ENCODE assay signal across 28 cellular contexts in the genomic region with DNA sequence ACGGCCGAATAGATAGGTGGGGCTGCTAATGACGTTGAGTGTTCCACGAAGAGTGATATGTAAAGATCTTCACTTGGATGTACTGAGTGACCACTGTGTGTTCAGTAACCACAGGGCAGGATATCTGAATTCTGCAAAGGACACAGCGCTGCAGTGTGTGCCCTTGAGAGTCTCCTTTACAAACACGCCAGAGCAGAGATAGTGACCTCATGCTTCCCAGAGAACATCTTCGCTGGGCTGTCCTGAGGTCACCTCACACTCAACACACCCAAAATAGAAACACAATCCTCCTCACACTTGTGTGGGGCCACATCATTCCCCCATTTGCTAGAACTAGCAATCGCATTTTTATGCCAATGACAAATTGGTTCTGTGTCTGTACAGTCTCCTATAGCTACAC.
"Had no signal": no experiment of that assay in that cellular context is flagged by ENCODE, and none has a peak within 500 bp of the region (broad histone marks: within the 10 kb centered on the region; RNA-seq: fewer than 3 reads in every experiment).

No MANE protein-coding gene starts in this region.

- DNase-seq: activated CD4-positive, alpha-beta T cell treated with anti-CD3 and anti-CD28 coated beads for 48 hours; activated CD4-positive, alpha-beta T cell treated with anti-CD3 and anti-CD28 coated beads, Interleukin-2, amount 50 U/mL, for 48 hours; activated CD8-positive, alpha-beta memory T cell treated with anti-CD3 and anti-CD28 coated beads for 24 hours; activated effector memory CD4-positive, alpha-beta T cell treated with Interleukin-2 at 50 U/mL for 16 hours; activated naive CD4-positive, alpha-beta T cell treated with Interleukin-2 at 50 U/mL for 16 hours; aorta; body of pancreas; dorsolateral prefrontal cortex; effector memory CD8-positive, alpha-beta T cell; erythroblast; hypothalamus; immature natural killer cell; nephron progenitor cell; ovary; stimulated activated CD4-positive, alpha-beta T cell treated with anti-CD3 and anti-CD28 coated beads, Interleukin-1b, Interleukin-23, amount 100 ng/mL, for 48 hours; stimulated activated CD4-positive, alpha-beta T cell treated with anti-CD3 and anti-CD28 coated beads, Interleukin-4, amount 100 ng/mL, for 4 hours; stimulated activated CD8-positive, alpha-beta memory T cell treated with anti-CD3 and anti-CD28 coated beads, Interleukin-4, amount 100 ng/mL, for 48 hours; stomach; WERI-Rb-1 had no signal

- H3K4me3 ChIP-seq: body of pancreas, cardiac muscle cell, coronary artery, dorsolateral prefrontal cortex, gastroesophageal sphincter, lung, ovary, smooth muscle cell, stomach, suprapubic skin, tibial nerve had no signal

- H3K27me3 ChIP-seq: body of pancreas, cardiac muscle cell, dorsolateral prefrontal cortex, gastroesophageal sphincter, ovary, stomach, suprapubic skin, tibial nerve had no signal

- ATAC-seq: activated CD4-positive, CD25-positive, alpha-beta regulatory T cell treated with anti-CD3 and anti-CD28 coated beads, Interleukin-2, amount 50 U/mL, for 24 hours; body of pancreas; effector memory CD8-positive, alpha-beta T cell; gastroesophageal sphincter; stimulated activated memory B cell treated with anti-CD40 and anti-IgM and Interleukin-4, amounts not matched to agents 10 μg/mL and 1 μg/mL and 100 μg/mL, for 72 hours had no signal

- H3K4me1 ChIP-seq: gastroesophageal sphincter had no signal

- H3K27ac ChIP-seq: body of pancreas, cardiac muscle cell, coronary artery, dorsolateral prefrontal cortex, gastroesophageal sphincter, ovary, stomach, suprapubic skin, tibial nerve, WERI-Rb-1 had no signal

- H3K36me3 ChIP-seq: cardiac muscle cell, gastroesophageal sphincter, ovary, stomach, suprapubic skin, tibial nerve, WERI-Rb-1 had no signal

- H3K9me3 ChIP-seq: body of pancreas, gastroesophageal sphincter, ovary, stomach, suprapubic skin, tibial nerve had no signal
